Comparison of ENCODE assay signal across 26 cellular contexts in the genomic region with DNA sequence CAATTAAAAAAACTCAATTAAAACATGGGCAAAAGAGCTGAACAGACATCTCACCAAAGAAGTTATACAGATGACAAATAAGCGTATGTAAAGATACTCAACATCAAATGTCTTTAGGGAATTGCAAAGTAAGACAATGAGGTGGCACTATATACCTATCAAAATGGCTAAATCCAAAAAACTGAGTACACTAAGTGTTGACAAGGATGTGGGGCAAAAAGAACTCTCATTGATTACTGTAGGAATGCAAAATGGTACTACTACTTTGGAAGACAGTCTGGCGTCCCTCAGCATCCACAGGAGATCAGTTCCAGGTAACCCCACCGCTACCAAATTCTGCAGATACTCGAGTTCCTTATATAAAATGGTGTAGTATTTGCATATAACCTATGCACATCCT.
"Had no signal": no experiment of that assay in that cellular context is flagged by ENCODE, and none has a peak within 500 bp of the region (broad histone marks: within the 10 kb centered on the region; RNA-seq: fewer than 3 reads in every experiment).

No MANE protein-coding gene starts in this region.

- H3K27ac ChIP-seq: neural progenitor cell, parathyroid adenoma, psoas muscle, right lobe of liver, sigmoid colon, stomach, thoracic aorta, thyroid gland, tibial nerve, upper lobe of left lung, vagina had no signal

- H3K36me3 ChIP-seq: neural progenitor cell, ovary, right lobe of liver, sigmoid colon, thoracic aorta, thyroid gland, tibial nerve, upper lobe of left lung, vagina had no signal

- H3K4me2 ChIP-seq: neural progenitor cell had no signal

- FAIRE-seq: small intestine, urothelium cell line had no signal

- H2AFZ ChIP-seq: neural progenitor cell, parathyroid adenoma had no signal

- H3K4me3 ChIP-seq: neural progenitor cell, ovary, psoas muscle, right lobe of liver, sigmoid colon, stomach, thoracic aorta, thyroid gland, tibial nerve, upper lobe of left lung, vagina had no signal

- ATAC-seq: psoas muscle; right cardiac atrium; right lobe of liver; stimulated activated effector memory CD8-positive, alpha-beta T cell treated with anti-CD3 and anti-CD28 coated beads, Interleukin-12 subunit alpha, Interleukin-12 subunit beta, amount 100 ng/mL, for 72 hours; stimulated activated naive B cell treated with anti-CD40 and anti-IgM and Interleukin-4, amounts not matched to agents 10 μg/mL and 1 μg/mL and 100 μg/mL, for 72 hours had no signal

- DNase-seq: natural killer cell; occipital lobe; ovary; posterior cingulate gyrus; psoas muscle; right cardiac atrium; sigmoid colon; small intestine; stimulated activated CD4-positive, alpha-beta T cell treated with anti-CD3 and anti-CD28 coated beads, Interleukin-15, amount 100 ng/mL, for 24 hours; stimulated activated CD4-positive, alpha-beta T cell treated with anti-CD3 and anti-CD28 coated beads, Interleukin-2, amount 100 ng/mL, for 24 hours; stimulated activated CD4-positive, alpha-beta T cell treated with anti-CD3 and anti-CD28 coated beads, Interleukin-2, amount 100 ng/mL, for 48 hours; stimulated activated CD4-positive, alpha-beta T cell treated with anti-CD3 and anti-CD28 coated beads, Interleukin-4, amount 100 ng/mL, for 24 hours; stimulated activated naive B cell treated with anti-CD40 and anti-IgM and Interleukin-4, amounts not matched to agents 10 μg/mL and 1 μg/mL and 100 μg/mL, for 72 hours; stimulated activated naive CD4-positive, alpha-beta T cell treated with Interleukin-2 at 50 U/mL for 16 hours; stomach; thyroid gland; trophoblast cell; upper lobe of left lung had no signal

- H3K9me3 ChIP-seq: ovary, psoas muscle, sigmoid colon, stomach, thyroid gland, vagina had no signal

- H3K27me3 ChIP-seq: neural progenitor cell, ovary, right lobe of liver, sigmoid colon, stomach, thyroid gland, tibial nerve, upper lobe of left lung, vagina had no signal

- H3K4me1 ChIP-seq: neural progenitor cell, parathyroid adenoma, right lobe of liver, sigmoid colon, stomach, thyroid gland had no signal

- H3K79me2 ChIP-seq: parathyroid adenoma had no signal

- H3K9ac ChIP-seq: neural progenitor cell, parathyroid adenoma had no signal
